37 cellular contexts compared by ENCODE assay signal in genomic region chr13:36385471-36385870, GRCh38. TPM values are rescaled to one million over a fixed set of nuclear protein-coding genes. Genes with fewer than 3 reads are reported as not detected.
DNase-seq lines count a peak whose midpoint lies in the region; ATAC-seq, FAIRE-seq and TF ChIP-seq lines count a peak whose summit lies in the region.
"Had no signal": no experiment of that assay in that cellular context is flagged by ENCODE, and none has a peak within 500 bp of the region (broad histone marks: within the 10 kb centered on the region; RNA-seq: fewer than 3 reads in every experiment).

No MANE protein-coding gene starts in this region.

- no peak overlapping the region for H3K27ac ChIP-seq in endothelial cell of umbilical vein (ENCODE audit: insufficient read depth, low read depth, low read length)
- H3K27ac ChIP-seq: neutrophil, sigmoid colon, SK-N-MC had no signal

- no peaks in the 10 kb centered on the region for H3K36me3 Mint-ChIP-seq in activated T-cell treated with anti-CD3 and anti-CD28 coated beads, Interleukin-2, amount 50 U/mL, for 4 hours (ENCODE audit: insufficient read depth)
- H3K36me3 Mint-ChIP-seq: activated CD8-positive, alpha-beta memory T cell treated with anti-CD3 and anti-CD28 coated beads, Interleukin-2, amount 10 ng/mL, durations not matched to agents 7 days and 5 days; CD8-positive, alpha-beta T cell; naive B cell had no signal

- no TSS peak for BruUV-seq in endothelial cell of umbilical vein (replicated peaks; lab: Mats Ljungman, UMichigan)

- POLR2A ChIA-PET in endothelial cell of umbilical vein (lab: Charles Lee), result no interaction called here

- dilution Hi-C loops in endothelial cell of umbilical vein (cut with MboI; ENCODE audit: extremely low pct_ligation_motif_present, low sequenced_read_pairs), result no loop called here

- H3K27me3 ChIP-seq in endothelial cell of umbilical vein (ENCODE audit: control insufficient read depth in 2 of 2, insufficient read depth in 2 of 2, low read length in 2 of 2), result peaks cover 2 to 3% of the 10 kb centered on the region in 2 experiments
- H3K27me3 ChIP-seq: neutrophil, sigmoid colon had no signal

- ATAC-seq in HG02642 (IDR thresholded peaks at IDR 0.05; ENCODE audit: poor library complexity, unreplicated experiment) (no peak), HG03378 (IDR thresholded peaks at IDR 0.05; ENCODE audit: unreplicated experiment) (no peak)
- no peak for ATAC-seq in activated T-cell treated with anti-CD3 and anti-CD28 coated beads, Interleukin-2, amount 50 U/mL, for 4 hours
- ATAC-seq: activated CD8-positive, alpha-beta memory T cell treated with anti-CD3 and anti-CD28 coated beads, Interleukin-2, amount 10 ng/mL, durations not matched to agents 7 days and 5 days; CD8-positive, alpha-beta T cell; HepG2; left ventricle myocardium superior had no signal

- TF ChIP-seq POLR2A in endothelial cell of umbilical vein (IDR thresholded peaks at IDR 0.05; ENCODE audit: low read depth, low read length), result no peak

- H3K4me2 ChIP-seq in endothelial cell of umbilical vein (ENCODE audit: insufficient read depth, low read length), result no peak overlapping the region

- no peaks in the 10 kb centered on the region for H4K20me1 ChIP-seq in endothelial cell of umbilical vein (replicated peaks; ENCODE audit: control insufficient read depth, extremely low read depth, insufficient read depth, low read length)

- TF ChIP-seq CTCF in endothelial cell of umbilical vein (IDR thresholded peaks at IDR 0.05; ENCODE audit: extremely low read depth in 1 of 2, insufficient read depth in 1 of 2, low read depth in 1 of 2, low read length in 2 of 2), result no peak

- FAIRE-seq in endothelial cell of umbilical vein (lab: Jason Lieb, UNC), result no peak
- FAIRE-seq: endometrium, GM12892, HepG2, keratinocyte had no signal

- H3K9me1 ChIP-seq in endothelial cell of umbilical vein (replicated peaks; ENCODE audit: control insufficient read depth, extremely low read depth, insufficient read depth, low read length), result no peaks in the 10 kb centered on the region

- peaks cover 7% of the 10 kb centered on the region for H3K27me3 Mint-ChIP-seq in activated T-cell treated with anti-CD3 and anti-CD28 coated beads, Interleukin-2, amount 50 U/mL, for 4 hours (ENCODE audit: low read depth)
- H3K27me3 Mint-ChIP-seq: activated CD8-positive, alpha-beta memory T cell treated with anti-CD3 and anti-CD28 coated beads, Interleukin-2, amount 10 ng/mL, durations not matched to agents 7 days and 5 days had no signal

- DNase-seq in ELR (ENCODE audit: low read depth) (peak; percentile 51), RKO (ENCODE audit: low spot score) (peak; percentile 30), endothelial cell of umbilical vein (ENCODE audit: low read depth, low spot score) (no peak), iris pigment epithelial cell (ENCODE audit: low read depth) (peak; percentile 70), ureter (ENCODE audit: low spot score) (no peak)
- no peak for DNase-seq in activated T-cell treated with anti-CD3 and anti-CD28 coated beads, Interleukin-2, amount 50 U/mL, for 4 hours
- DNase-seq: activated CD4-positive, CD25-positive, alpha-beta regulatory T cell; activated CD8-positive, alpha-beta memory T cell treated with anti-CD3 and anti-CD28 coated beads, Interleukin-2, amount 10 ng/mL, durations not matched to agents 7 days and 5 days; activated gamma-delta T cell treated with Interleukin-2 at 50 U/mL for 16 hours; activated T-cell treated with anti-CD3 and anti-CD28 coated beads, Interleukin-2, amount 50 U/mL, for 48 hours; BE2C; CD8-positive, alpha-beta T cell; cerebellar nuclear complex; EL; H9; head of caudate nucleus; Karpas-422; left ventricle myocardium superior; midbrain; MV-4-11; naive B cell; NCI-H146; NCI-H2171; NCI-H510A; OCI-M1; sigmoid colon; stimulated activated CD4-positive, alpha-beta T cell treated with anti-CD3 and anti-CD28 coated beads, Interleukin-4, amount 100 ng/mL, for 24 hours; substantia nigra; trophoblast cell had no signal

- no peak overlapping the region for H3K4me3 ChIP-seq in endothelial cell of umbilical vein (replicated peaks in 1 of 3; ENCODE audit: insufficient read depth in 1 of 3, low read depth in 1 of 3, low read length in 3 of 3)
- H3K4me3 ChIP-seq: sigmoid colon, SK-N-MC had no signal

- H3K4me3 Mint-ChIP-seq in activated T-cell treated with anti-CD3 and anti-CD28 coated beads, Interleukin-2, amount 50 U/mL, for 4 hours, result no peak overlapping the region
- H3K4me3 Mint-ChIP-seq: activated CD8-positive, alpha-beta memory T cell treated with anti-CD3 and anti-CD28 coated beads, Interleukin-2, amount 10 ng/mL, durations not matched to agents 7 days and 5 days; CD8-positive, alpha-beta T cell; H9; naive B cell had no signal

- CTCF ChIA-PET in endothelial cell of umbilical vein (lab: Charles Lee), result interaction anchor here (1.0 kb wide), 1 partner anchor 16 kb away, joined by 3 read pairs; no protein-coding TSS in a partner anchor

- no peaks in the 10 kb centered on the region for H3K4me1 Mint-ChIP-seq in activated T-cell treated with anti-CD3 and anti-CD28 coated beads, Interleukin-2, amount 50 U/mL, for 4 hours (ENCODE audit: low read depth)
- H3K4me1 Mint-ChIP-seq: activated CD8-positive, alpha-beta memory T cell treated with anti-CD3 and anti-CD28 coated beads, Interleukin-2, amount 10 ng/mL, durations not matched to agents 7 days and 5 days; H9; naive B cell had no signal

- no peaks in the 10 kb centered on the region for H3K9me3 Mint-ChIP-seq in activated T-cell treated with anti-CD3 and anti-CD28 coated beads, Interleukin-2, amount 50 U/mL, for 4 hours
- H3K9me3 Mint-ChIP-seq: CD8-positive, alpha-beta T cell had no signal

- no peaks in the 10 kb centered on the region for H3K36me3 ChIP-seq in endothelial cell of umbilical vein (ENCODE audit: control insufficient read depth in 2 of 2, extremely low read depth in 1 of 2, insufficient read depth in 2 of 2, low read length in 2 of 2)
- H3K36me3 ChIP-seq: BE2C, neutrophil, sigmoid colon had no signal

- no peaks in the 10 kb centered on the region for H3K9me3 ChIP-seq in endothelial cell of umbilical vein (replicated peaks; ENCODE audit: control insufficient read depth, insufficient read depth, low read length)
- H3K9me3 ChIP-seq: BE2C, neutrophil, sigmoid colon had no signal

- H2AFZ ChIP-seq in endothelial cell of umbilical vein (ENCODE audit: low read depth, low read length), result no peak overlapping the region

- H3K79me2 ChIP-seq in endothelial cell of umbilical vein (ENCODE audit: control insufficient read depth, insufficient read depth, low read length), result no peaks in the 10 kb centered on the region

- intact Hi-C loops in endothelial cell of umbilical vein (cut with micrococcal nuclease), result no loop called here

- H3K9ac ChIP-seq in endothelial cell of umbilical vein (replicated peaks; ENCODE audit: extremely low read depth, insufficient read depth, low read length), result no peak overlapping the region

- H3K4me1 ChIP-seq in endothelial cell of umbilical vein (ENCODE audit: control insufficient read depth, extremely low read depth, insufficient read depth, low read length), result no peaks in the 10 kb centered on the region
- H3K4me1 ChIP-seq: BE2C, sigmoid colon had no signal

TF ChIP-seq in endothelial cell of umbilical vein, 7 proteins besides CTCF, POLR2A, EP300 and RAD21:
- TF ChIP-seq EZH2 (IDR thresholded peaks at IDR 0.05; ENCODE audit: borderline replicate concordance, low read depth, low read length, severe bottlenecking), result no peak
- TF ChIP-seq JUN (IDR thresholded peaks at IDR 0.05; ENCODE audit: borderline replicate concordance, insufficient read depth, insufficient read length, low read depth), result peak; percentile 7
- peak; percentile 47 for TF ChIP-seq FOS (IDR thresholded peaks at IDR 0.05; ENCODE audit: borderline replicate concordance, insufficient read depth, low read length)

RNA-seq across cellular contexts. Expression of gene SPART, which starts 39.3 kb away (rescaled TPM):
- total RNA-seq in endothelial cell of umbilical vein (73.6 and 74.1 TPM in 2 replicates), ureter (89.2 TPM)
- 33.6 and 40.8 TPM in 2 replicates for polyA plus RNA-seq in endothelial cell of umbilical vein
- 60.0 and 61.0 TPM in 2 replicates for polyA plus RNA-seq in endothelial cell of umbilical vein (2011; cell fraction: cytosol; rRNA removed)
- polyA plus RNA-seq in endothelial cell of umbilical vein (2011; cell fraction: nucleus; rRNA removed), result 66.5 and 73.7 TPM in 2 replicates
- polyA plus RNA-seq in endothelial cell of umbilical vein (2012), result 96.5 and 108 TPM in 2 replicates
- polyA minus RNA-seq in endothelial cell of umbilical vein, result 37.4 and 40.1 TPM in 2 replicates
- 35.6 TPM for polyA minus RNA-seq in endothelial cell of umbilical vein (2011; cell fraction: cytosol; rRNA and poly(A)+ RNA removed)
- 26.4 and 34.1 TPM in 2 replicates for polyA minus RNA-seq in endothelial cell of umbilical vein (2011; cell fraction: nucleus; rRNA and poly(A)+ RNA removed)
- total RNA-seq in activated T-cell treated with anti-CD3 and anti-CD28 coated beads, Interleukin-2, amount 50 U/mL, for 4 hours, result 10 to 100 TPM; 28.5 to 32.8 (median 30.6) TPM

RNA-seq across cellular contexts. Expression of gene CCNA1, which starts 46.8 kb away (rescaled TPM):
- 0.37 and 0.46 TPM in 2 replicates for total RNA-seq in endothelial cell of umbilical vein
- 2.2 and 2.8 TPM in 2 replicates for polyA plus RNA-seq in endothelial cell of umbilical vein
- polyA plus RNA-seq in endothelial cell of umbilical vein (2011; cell fraction: cytosol; rRNA removed), result 4.7 and 5.2 TPM in 2 replicates
- polyA plus RNA-seq in endothelial cell of umbilical vein (2011; cell fraction: nucleus; rRNA removed), result 3.8 and 4.2 TPM in 2 replicates
- polyA plus RNA-seq in endothelial cell of umbilical vein (2012), result 84.5 and 104 TPM in 2 replicates
- 0.87 and 1.4 TPM in 2 replicates for polyA minus RNA-seq in endothelial cell of umbilical vein
- polyA minus RNA-seq in endothelial cell of umbilical vein (2011; cell fraction: cytosol; rRNA and poly(A)+ RNA removed), result not detected
- 0.38 and 2.1 TPM in 2 replicates for polyA minus RNA-seq in endothelial cell of umbilical vein (2011; cell fraction: nucleus; rRNA and poly(A)+ RNA removed)
- 1.3 TPM for total RNA-seq in ureter
- total RNA-seq in activated T-cell treated with anti-CD3 and anti-CD28 coated beads, Interleukin-2, amount 50 U/mL, for 4 hours, result not detected
- total RNA-seq: CD8-positive, alpha-beta T cell; HepG2; left ventricle myocardium superior had no signal
- polyA plus RNA-seq: HepG2 had no signal

Comparison
In these comparisons a context has a peak if more than half of its experiments do, and no peak if none do; other contexts are left out.
1. DNase-seq: peak in ELR (single experiment), RKO (single experiment) and iris pigment epithelial cell (single experiment); none in endothelial cell of umbilical vein (single experiment), ureter (single experiment) and activated T-cell treated with anti-CD3 and anti-CD28 coated beads, Interleukin-2, amount 50 U/mL, for 4 hours (single experiment).